ENCODE assay signal across 1 cellular context in genomic region chr6:35297541-35298481, GRCh38.
A peak's percentile ranks its signal among the peaks of the same experiment; 100 is the strongest.
TF ChIP-seq lines count a peak whose summit lies in the region.

Gene DEF6, plus strand, starts transcription at chr6:35297818. Its CDS starts 39 bp downstream, at chr6:35297857.

TF ChIP-seq in HepG2, 621 proteins besides CTCF, POLR2A, EP300 and RAD21 (continued from another document and continues in another):
- TF ChIP-seq, protein P1, sequence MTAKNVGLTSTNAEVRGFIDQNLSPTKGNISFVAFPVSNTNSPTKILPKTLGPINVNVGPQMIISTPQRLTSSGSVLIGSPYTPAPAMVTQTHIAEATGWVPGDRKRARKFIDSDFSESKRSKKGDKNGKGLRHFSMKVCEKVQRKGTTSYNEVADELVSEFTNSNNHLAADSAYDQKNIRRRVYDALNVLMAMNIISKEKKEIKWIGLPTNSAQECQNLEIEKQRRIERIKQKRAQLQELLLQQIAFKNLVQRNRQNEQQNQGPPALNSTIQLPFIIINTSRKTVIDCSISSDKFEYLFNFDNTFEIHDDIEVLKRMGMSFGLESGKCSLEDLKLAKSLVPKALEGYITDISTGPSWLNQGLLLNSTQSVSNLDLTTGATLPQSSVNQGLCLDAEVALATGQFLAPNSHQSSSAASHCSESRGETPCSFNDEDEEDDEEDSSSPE (CRISPR knock-in tag; IDR thresholded peaks at IDR 0.05), result peak; percentile 77
- peak; percentile 83 for TF ChIP-seq IKZF5 (CRISPR knock-in tag; IDR thresholded peaks at IDR 0.05)
- 0 out of 2 replicates have a peak, but pooled peaks have one; percentile 22 for TF ChIP-seq ZNF577 (CRISPR knock-in tag; IDR thresholded peaks at IDR 0.05; ENCODE audit: borderline replicate concordance, low read depth)
- no peak for TF ChIP-seq ISX (CRISPR knock-in tag; conservative IDR thresholded peaks at IDR 0.05)
- no peak for TF ChIP-seq HNRNPUL1 (IDR thresholded peaks at IDR 0.05; ENCODE audit: low read depth, low read length)
- peak; percentile 92 for TF ChIP-seq PATZ1 (CRISPR knock-in tag; IDR thresholded peaks at IDR 0.05)
- TF ChIP-seq HMG20B (CRISPR knock-in tag; conservative IDR thresholded peaks at IDR 0.05), result no peak
- TF ChIP-seq ZNF224 (CRISPR knock-in tag; IDR thresholded peaks at IDR 0.05), result peak; percentile 84; the same call in 1 of the 2 replicates
- TF ChIP-seq CHCHD3 (CRISPR knock-in tag; IDR thresholded peaks at IDR 0.05), result no peak
- TF ChIP-seq PAX8 (CRISPR knock-in tag; IDR thresholded peaks at IDR 0.05; ENCODE audit: borderline replicate concordance), result peak; percentile 97; the same call in 1 of the 2 replicates
- TF ChIP-seq, protein P2, sequence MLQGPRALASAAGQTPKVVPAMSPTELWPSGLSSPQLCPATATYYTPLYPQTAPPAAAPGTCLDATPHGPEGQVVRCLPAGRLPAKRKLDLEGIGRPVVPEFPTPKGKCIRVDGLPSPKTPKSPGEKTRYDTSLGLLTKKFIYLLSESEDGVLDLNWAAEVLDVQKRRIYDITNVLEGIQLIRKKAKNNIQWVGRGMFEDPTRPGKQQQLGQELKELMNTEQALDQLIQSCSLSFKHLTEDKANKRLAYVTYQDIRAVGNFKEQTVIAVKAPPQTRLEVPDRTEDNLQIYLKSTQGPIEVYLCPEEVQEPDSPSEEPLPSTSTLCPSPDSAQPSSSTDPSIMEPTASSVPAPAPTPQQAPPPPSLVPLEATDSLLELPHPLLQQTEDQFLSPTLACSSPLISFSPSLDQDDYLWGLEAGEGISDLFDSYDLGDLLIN (CRISPR knock-in tag; IDR thresholded peaks at IDR 0.05; ENCODE audit: borderline replicate concordance), result no peak; the same call in 1 of the 2 replicates
- TF ChIP-seq KDM3A (CRISPR knock-in tag; IDR thresholded peaks at IDR 0.05; ENCODE audit: low read depth), result peak; percentile 98
- no peak for TF ChIP-seq CC2D1A (CRISPR knock-in tag; IDR thresholded peaks at IDR 0.05)
- TF ChIP-seq FLYWCH1 (CRISPR knock-in tag; IDR thresholded peaks at IDR 0.05), result no peak
- TF ChIP-seq ZNF570 (CRISPR knock-in tag; IDR thresholded peaks at IDR 0.05; ENCODE audit: borderline replicate concordance), result 0 out of 2 replicates have a peak, but pooled peaks have one; percentile 64
- TF ChIP-seq ZSCAN22 (CRISPR knock-in tag; IDR thresholded peaks at IDR 0.05), result no peak; the same call in 1 of the 2 replicates
- TF ChIP-seq ZNF768 (CRISPR knock-in tag; IDR thresholded peaks at IDR 0.05), result peak; percentile 54; the same call in 1 of the 2 replicates
- 0 out of 2 replicates have a peak, but pooled peaks have one; percentile 37 for TF ChIP-seq KLF13 (CRISPR knock-in tag; IDR thresholded peaks at IDR 0.05)
- TF ChIP-seq, protein P3, sequence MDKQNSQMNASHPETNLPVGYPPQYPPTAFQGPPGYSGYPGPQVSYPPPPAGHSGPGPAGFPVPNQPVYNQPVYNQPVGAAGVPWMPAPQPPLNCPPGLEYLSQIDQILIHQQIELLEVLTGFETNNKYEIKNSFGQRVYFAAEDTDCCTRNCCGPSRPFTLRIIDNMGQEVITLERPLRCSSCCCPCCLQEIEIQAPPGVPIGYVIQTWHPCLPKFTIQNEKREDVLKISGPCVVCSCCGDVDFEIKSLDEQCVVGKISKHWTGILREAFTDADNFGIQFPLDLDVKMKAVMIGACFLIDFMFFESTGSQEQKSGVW (CRISPR knock-in tag; IDR thresholded peaks at IDR 0.05; ENCODE audit: borderline replicate concordance), result no peak
- no peak for TF ChIP-seq NFRKB (IDR thresholded peaks at IDR 0.05)
- TF ChIP-seq, protein P4, sequence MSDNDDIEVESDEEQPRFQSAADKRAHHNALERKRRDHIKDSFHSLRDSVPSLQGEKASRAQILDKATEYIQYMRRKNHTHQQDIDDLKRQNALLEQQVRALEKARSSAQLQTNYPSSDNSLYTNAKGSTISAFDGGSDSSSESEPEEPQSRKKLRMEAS (IDR thresholded peaks at IDR 0.05), result peak; percentile 77
- TF ChIP-seq, protein P5, sequence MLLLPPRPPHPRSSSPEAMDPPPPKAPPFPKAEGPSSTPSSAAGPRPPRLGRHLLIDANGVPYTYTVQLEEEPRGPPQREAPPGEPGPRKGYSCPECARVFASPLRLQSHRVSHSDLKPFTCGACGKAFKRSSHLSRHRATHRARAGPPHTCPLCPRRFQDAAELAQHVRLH (CRISPR knock-in tag; IDR thresholded peaks at IDR 0.05; ENCODE audit: borderline replicate concordance, low read depth), result peak; percentile 91; the same call in 1 of the 2 replicates
- TF ChIP-seq, protein P6, sequence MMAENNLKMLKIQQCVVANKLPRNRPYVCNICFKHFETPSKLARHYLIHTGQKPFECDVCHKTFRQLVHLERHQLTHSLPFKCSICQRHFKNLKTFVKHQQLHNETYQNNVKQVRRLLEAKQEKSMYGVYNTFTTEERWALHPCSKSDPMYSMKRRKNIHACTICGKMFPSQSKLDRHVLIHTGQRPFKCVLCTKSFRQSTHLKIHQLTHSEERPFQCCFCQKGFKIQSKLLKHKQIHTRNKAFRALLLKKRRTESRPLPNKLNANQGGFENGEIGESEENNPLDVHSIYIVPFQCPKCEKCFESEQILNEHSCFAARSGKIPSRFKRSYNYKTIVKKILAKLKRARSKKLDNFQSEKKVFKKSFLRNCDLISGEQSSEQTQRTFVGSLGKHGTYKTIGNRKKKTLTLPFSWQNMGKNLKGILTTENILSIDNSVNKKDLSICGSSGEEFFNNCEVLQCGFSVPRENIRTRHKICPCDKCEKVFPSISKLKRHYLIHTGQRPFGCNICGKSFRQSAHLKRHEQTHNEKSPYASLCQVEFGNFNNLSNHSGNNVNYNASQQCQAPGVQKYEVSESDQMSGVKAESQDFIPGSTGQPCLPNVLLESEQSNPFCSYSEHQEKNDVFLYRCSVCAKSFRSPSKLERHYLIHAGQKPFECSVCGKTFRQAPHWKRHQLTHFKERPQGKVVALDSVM (CRISPR knock-in tag; IDR thresholded peaks at IDR 0.05), result peak; percentile 76
- TF ChIP-seq, protein P7, sequence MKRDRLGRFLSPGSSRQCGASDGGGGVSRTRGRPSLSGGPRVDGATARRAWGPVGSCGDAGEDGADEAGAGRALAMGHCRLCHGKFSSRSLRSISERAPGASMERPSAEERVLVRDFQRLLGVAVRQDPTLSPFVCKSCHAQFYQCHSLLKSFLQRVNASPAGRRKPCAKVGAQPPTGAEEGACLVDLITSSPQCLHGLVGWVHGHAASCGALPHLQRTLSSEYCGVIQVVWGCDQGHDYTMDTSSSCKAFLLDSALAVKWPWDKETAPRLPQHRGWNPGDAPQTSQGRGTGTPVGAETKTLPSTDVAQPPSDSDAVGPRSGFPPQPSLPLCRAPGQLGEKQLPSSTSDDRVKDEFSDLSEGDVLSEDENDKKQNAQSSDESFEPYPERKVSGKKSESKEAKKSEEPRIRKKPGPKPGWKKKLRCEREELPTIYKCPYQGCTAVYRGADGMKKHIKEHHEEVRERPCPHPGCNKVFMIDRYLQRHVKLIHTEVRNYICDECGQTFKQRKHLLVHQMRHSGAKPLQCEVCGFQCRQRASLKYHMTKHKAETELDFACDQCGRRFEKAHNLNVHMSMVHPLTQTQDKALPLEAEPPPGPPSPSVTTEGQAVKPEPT (CRISPR knock-in tag; IDR thresholded peaks at IDR 0.05; ENCODE audit: low read depth), result peak; percentile 93; the same call in 1 of the 2 replicates
- peak; percentile 13; the same call in 1 of the 2 replicates for TF ChIP-seq ZNF652 (CRISPR knock-in tag; IDR thresholded peaks at IDR 0.05; ENCODE audit: borderline replicate concordance, low read depth)
- peak; percentile 74; the same call in 1 of the 2 replicates for TF ChIP-seq ARHGAP35 (CRISPR knock-in tag; IDR thresholded peaks at IDR 0.05; ENCODE audit: borderline replicate concordance)
- TF ChIP-seq, protein P8, sequence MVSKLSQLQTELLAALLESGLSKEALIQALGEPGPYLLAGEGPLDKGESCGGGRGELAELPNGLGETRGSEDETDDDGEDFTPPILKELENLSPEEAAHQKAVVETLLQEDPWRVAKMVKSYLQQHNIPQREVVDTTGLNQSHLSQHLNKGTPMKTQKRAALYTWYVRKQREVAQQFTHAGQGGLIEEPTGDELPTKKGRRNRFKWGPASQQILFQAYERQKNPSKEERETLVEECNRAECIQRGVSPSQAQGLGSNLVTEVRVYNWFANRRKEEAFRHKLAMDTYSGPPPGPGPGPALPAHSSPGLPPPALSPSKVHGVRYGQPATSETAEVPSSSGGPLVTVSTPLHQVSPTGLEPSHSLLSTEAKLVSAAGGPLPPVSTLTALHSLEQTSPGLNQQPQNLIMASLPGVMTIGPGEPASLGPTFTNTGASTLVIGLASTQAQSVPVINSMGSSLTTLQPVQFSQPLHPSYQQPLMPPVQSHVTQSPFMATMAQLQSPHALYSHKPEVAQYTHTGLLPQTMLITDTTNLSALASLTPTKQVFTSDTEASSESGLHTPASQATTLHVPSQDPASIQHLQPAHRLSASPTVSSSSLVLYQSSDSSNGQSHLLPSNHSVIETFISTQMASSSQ (IDR thresholded peaks at IDR 0.05; ENCODE audit: low read depth), result peak; percentile 29; the same call in 1 of the 2 replicates
- TF ChIP-seq, protein P8 (CRISPR knock-in tag; IDR thresholded peaks at IDR 0.05; ENCODE audit: borderline replicate concordance), result peak; percentile 58; the same call in 1 of the 2 replicates
- TF ChIP-seq ZFP36L1 (CRISPR knock-in tag; IDR thresholded peaks at IDR 0.05), result no peak
- TF ChIP-seq TEF (CRISPR knock-in tag; IDR thresholded peaks at IDR 0.05), result no peak
- TF ChIP-seq GZF1 (CRISPR knock-in tag; IDR thresholded peaks at IDR 0.05), result peak; percentile 52; the same call in 1 of the 2 replicates
- no peak; the same call in 1 of the 2 replicates for TF ChIP-seq HNF4A (CRISPR knock-in tag; IDR thresholded peaks at IDR 0.05)
- no peak for TF ChIP-seq NR2F6 (IDR thresholded peaks at IDR 0.05)
- peak; percentile 56 for TF ChIP-seq NR2F6 (CRISPR knock-in tag; IDR thresholded peaks at IDR 0.05)
- no peak; the same call in 1 of the 2 replicates for TF ChIP-seq ZFP82 (CRISPR knock-in tag; IDR thresholded peaks at IDR 0.05; ENCODE audit: borderline replicate concordance)
- TF ChIP-seq CERS6 (CRISPR knock-in tag; IDR thresholded peaks at IDR 0.05), result no peak
- TF ChIP-seq, protein P9, sequence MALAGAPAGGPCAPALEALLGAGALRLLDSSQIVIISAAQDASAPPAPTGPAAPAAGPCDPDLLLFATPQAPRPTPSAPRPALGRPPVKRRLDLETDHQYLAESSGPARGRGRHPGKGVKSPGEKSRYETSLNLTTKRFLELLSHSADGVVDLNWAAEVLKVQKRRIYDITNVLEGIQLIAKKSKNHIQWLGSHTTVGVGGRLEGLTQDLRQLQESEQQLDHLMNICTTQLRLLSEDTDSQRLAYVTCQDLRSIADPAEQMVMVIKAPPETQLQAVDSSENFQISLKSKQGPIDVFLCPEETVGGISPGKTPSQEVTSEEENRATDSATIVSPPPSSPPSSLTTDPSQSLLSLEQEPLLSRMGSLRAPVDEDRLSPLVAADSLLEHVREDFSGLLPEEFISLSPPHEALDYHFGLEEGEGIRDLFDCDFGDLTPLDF (CRISPR knock-in tag; IDR thresholded peaks at IDR 0.05), result no peak
- peak; percentile 82 for TF ChIP-seq TAF15 (IDR thresholded peaks at IDR 0.05; ENCODE audit: low read depth, low read length, poor library complexity, severe bottlenecking)
- TF ChIP-seq SSRP1 (CRISPR knock-in tag; IDR thresholded peaks at IDR 0.05), result peak; percentile 81; the same call in 1 of the 2 replicates
- TF ChIP-seq TP53 (CRISPR knock-in tag; conservative IDR thresholded peaks at IDR 0.05), result no peak
- peak; percentile 100 for TF ChIP-seq STAG1 (CRISPR knock-in tag; IDR thresholded peaks at IDR 0.05)
- TF ChIP-seq SNRNP70 (IDR thresholded peaks at IDR 0.05; ENCODE audit: low read depth, low read length), result no peak
- TF ChIP-seq YEATS2 (CRISPR knock-in tag; IDR thresholded peaks at IDR 0.05; ENCODE audit: borderline replicate concordance), result peak; percentile 85; the same call in 1 of the 2 replicates
